In genomic region chr6:137846772-137847313, GRCh38 we compare ENCODE assay signal across 9 cellular contexts. TPM values are rescaled to one million over a fixed set of nuclear protein-coding genes. Genes with fewer than 3 reads are reported as not detected.
DNase-seq lines count a peak whose midpoint lies in the region; ATAC-seq and TF ChIP-seq lines count a peak whose summit lies in the region.
"Had no signal": no experiment of that assay in that cellular context is flagged by ENCODE, and none has a peak within 500 bp of the region (broad histone marks: within the 10 kb centered on the region; RNA-seq: fewer than 3 reads in every experiment).

No MANE protein-coding gene starts in this region.

- no peaks in the 10 kb centered on the region for H3K9me3 ChIP-seq in SK-N-SH

- no peak for TF ChIP-seq RAD21 in SK-N-SH (IDR thresholded peaks at IDR 0.05; ENCODE audit: low read length)

- H3K27ac ChIP-seq in SK-N-SH (ENCODE audit: low read depth in 2 of 2, low read length in 1 of 2) = no peak overlapping the region

- no peaks in the 10 kb centered on the region for H3K36me3 ChIP-seq in SK-N-SH (replicated peaks in 1 of 2; ENCODE audit: control insufficient read depth in 1 of 2, insufficient read depth in 2 of 2, low read length in 1 of 2)

- 31% methylated on average over 7 of the region's 7 CpGs for WGBS in SK-N-SH (ENCODE audit: low lambda C conversion rate)

- H3K9me2 ChIP-seq in SK-N-SH = no peaks in the 10 kb centered on the region

- no peak overlapping the region for H2AFZ ChIP-seq in SK-N-SH (ENCODE audit: low read depth)

- no peaks in the 10 kb centered on the region for H3F3A ChIP-seq in SK-N-SH (replicated peaks; ENCODE audit: insufficient read depth)

- CTCF ChIA-PET in SK-N-SH (lab: Yijun Ruan, JAX) = no interaction called here

- no peaks in the 10 kb centered on the region for H4K20me1 ChIP-seq in SK-N-SH (ENCODE audit: insufficient read depth)

- H3K4me3 ChIP-seq in SK-N-SH (ENCODE audit: low read depth in 2 of 2, low read length in 1 of 2) = no peak overlapping the region
- H3K4me3 ChIP-seq: skin epidermis had no signal

- no peak overlapping the region for H3K4me2 ChIP-seq in SK-N-SH

- POLR2A ChIA-PET in SK-N-SH (lab: Yijun Ruan, JAX) = no interaction called here

- H3K4me1 ChIP-seq in SK-N-SH (ENCODE audit: control insufficient read depth in 1 of 2, insufficient read depth in 2 of 2, low read depth in 1 of 2, low read length in 1 of 2) = no peaks in the 10 kb centered on the region

- DNase-seq in GDM1 (lab: John Stamatoyannopoulos, UW) = peak; percentile 54
- DNase-seq in SKM-1 treated with dmso at 0.1 percent for 144 hours (lab: John Stamatoyannopoulos, UW; ENCODE audit: unreplicated experiment) = peak; percentile 98
- peak; percentile 75 for DNase-seq in medulla oblongata (ENCODE audit: extremely low spot score)
- DNase-seq in NCI-H82 (lab: John Stamatoyannopoulos, UW) = no peak
- no peak for DNase-seq in DMS79 treated with DMSO at 0.1 percent for 48 hours (lab: John Stamatoyannopoulos, UW)
- no peak for DNase-seq in SK-N-SH

- no peaks in the 10 kb centered on the region for H3K79me2 ChIP-seq in SK-N-SH (ENCODE audit: insufficient read depth)

- H3K9ac ChIP-seq in SK-N-SH = no peak overlapping the region

- TF ChIP-seq EP300 in SK-N-SH (IDR thresholded peaks at IDR 0.05; ENCODE audit: borderline replicate concordance in 1 of 2, low read depth in 1 of 2, low read length in 1 of 2) = no peak

- peak; percentile 47 for ATAC-seq in HG02571 (IDR thresholded peaks at IDR 0.05; ENCODE audit: unreplicated experiment)
- no peak for ATAC-seq in HG03439 (IDR thresholded peaks at IDR 0.05; ENCODE audit: unreplicated experiment)

- H3K27me3 ChIP-seq in SK-N-SH (ENCODE audit: insufficient read depth) = no peaks in the 10 kb centered on the region

- TF ChIP-seq CTCF in SK-N-SH (IDR thresholded peaks at IDR 0.05) = no peak

TF ChIP-seq in SK-N-SH, 30 proteins besides CTCF, POLR2A, EP300 and RAD21:
- TF ChIP-seq MXI1 (IDR thresholded peaks at IDR 0.05; ENCODE audit: low read depth, low read length) = no peak
- no peak for TF ChIP-seq USF2 (IDR thresholded peaks at IDR 0.05; ENCODE audit: borderline replicate concordance, low read depth, low read length)
- no peak for TF ChIP-seq MAX (IDR thresholded peaks at IDR 0.05; ENCODE audit: low read depth)
- no peak for TF ChIP-seq FOSL2 (IDR thresholded peaks at IDR 0.05; ENCODE audit: borderline replicate concordance, low read depth)
- TF ChIP-seq ELF1 (IDR thresholded peaks at IDR 0.05) = no peak
- TF ChIP-seq RFX5 (IDR thresholded peaks at IDR 0.05; ENCODE audit: low read length) = no peak
- TF ChIP-seq YY1 (IDR thresholded peaks at IDR 0.05; ENCODE audit: low read depth) = no peak
- no peak for TF ChIP-seq GATA2 (CRISPR knock-in tag; IDR thresholded peaks at IDR 0.05)
- TF ChIP-seq SMC3 (IDR thresholded peaks at IDR 0.05; ENCODE audit: low read depth, low read length) = no peak
- no peak for TF ChIP-seq RXRA (IDR thresholded peaks at IDR 0.05; ENCODE audit: borderline replicate concordance, low read depth)
TF ChIP-seq in SK-N-SH: peak in this region for 0.

RNA-seq across cellular contexts. Expression of gene TNFAIP3, which starts 20.2 kb away (rescaled TPM):
- 1.0 and 1.1 TPM in 2 replicates for polyA plus RNA-seq in SK-N-SH (2012; rRNA removed)
- 0.42 and 0.45 TPM in 2 replicates for polyA plus RNA-seq in SK-N-SH (2012; cell fraction: cytosol; rRNA removed)
- polyA plus RNA-seq in SK-N-SH (2012; cell fraction: nucleus; rRNA removed) = 2.4 and 3.2 TPM in 2 replicates

Comparison
In these comparisons a context has a peak if more than half of its experiments do, and no peak if none do; other contexts are left out.
1. DNase-seq: peak in GDM1 (single experiment), SKM-1 treated with dmso at 0.1 percent for 144 hours (single experiment) and medulla oblongata (single experiment); none in NCI-H82 (single experiment), DMS79 treated with DMSO at 0.1 percent for 48 hours (single experiment) and SK-N-SH (single experiment).